8 cellular contexts compared by ENCODE assay signal in the genomic region with DNA sequence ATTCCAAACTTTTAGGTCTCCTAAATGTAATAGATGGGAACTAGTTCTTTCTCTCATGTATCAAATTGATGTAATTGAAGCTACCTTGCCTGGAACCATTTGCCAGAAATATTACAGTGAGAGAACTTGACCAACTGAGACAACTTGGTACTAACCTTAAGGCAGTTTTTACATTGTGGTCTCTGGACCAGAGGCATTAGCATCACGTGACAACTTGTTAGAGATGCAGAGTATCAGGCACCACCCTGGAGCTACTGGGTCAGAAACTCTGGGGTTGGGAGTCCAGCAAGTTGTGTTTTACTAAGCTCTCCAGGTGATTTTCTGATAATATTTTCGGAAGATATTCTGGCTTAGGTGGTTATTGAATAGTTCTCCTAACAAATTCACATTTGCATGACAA.
"Had no signal": no experiment of that assay in that cellular context is flagged by ENCODE, and none has a peak within 500 bp of the region (broad histone marks: within the 10 kb centered on the region; RNA-seq: fewer than 3 reads in every experiment).

No MANE protein-coding gene starts in this region.

- FAIRE-seq: G401.6, GM12878, GM12891, GM12892, GM18507, GM19239 had no signal

- DNase-seq: GDM1, GF-D8 had no signal

- ATAC-seq: GM12878 had no signal

- H3K4me3 ChIP-seq: GM12878 had no signal
